11 cellular contexts compared by ENCODE assay signal in the genomic region with DNA sequence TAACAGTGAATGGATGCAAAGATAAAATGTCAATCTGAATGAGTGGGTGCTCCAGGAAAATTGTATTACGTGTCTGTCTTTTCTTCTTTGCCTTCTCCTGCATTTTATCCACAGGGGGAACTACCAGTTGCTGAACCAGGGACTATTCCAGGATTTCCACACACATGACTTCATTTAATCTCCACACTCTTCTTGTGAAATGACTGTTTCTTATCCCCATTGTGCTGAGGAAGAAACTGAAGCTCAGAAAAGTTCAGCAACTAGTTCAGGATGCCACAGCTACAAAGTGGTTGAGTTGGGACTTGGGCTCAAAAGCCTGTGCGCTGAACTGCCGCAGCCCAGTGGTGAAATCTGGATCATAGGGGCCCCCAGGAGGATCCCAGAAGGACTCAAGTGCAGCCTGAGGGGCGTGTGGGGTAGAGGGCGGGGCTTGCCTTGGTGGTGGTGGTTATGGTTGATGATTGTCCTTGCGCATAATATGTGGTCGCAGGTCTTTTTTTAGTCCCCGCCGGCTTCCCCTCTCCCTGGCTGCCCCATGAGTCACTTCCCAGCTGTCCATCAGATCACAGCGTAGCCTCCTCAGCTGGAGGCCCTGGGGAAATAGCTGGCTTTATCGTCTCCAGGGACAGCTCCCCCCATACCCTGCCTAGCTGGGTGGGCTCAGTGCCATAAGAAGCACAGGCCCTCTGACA.
DNase-seq lines count a peak whose midpoint lies in the region; ATAC-seq and TF ChIP-seq lines count a peak whose summit lies in the region.
"Had no signal": no experiment of that assay in that cellular context is flagged by ENCODE, and none has a peak within 500 bp of the region (broad histone marks: within the 10 kb centered on the region; RNA-seq: fewer than 3 reads in every experiment).

No MANE protein-coding gene starts in this region.

- peak; percentile 82 for DNase-seq in A172 (ENCODE audit: low spot score)
- DNase-seq in SW480 (ENCODE audit: low spot score), result peak; percentile 86
- peak; percentile 66 for DNase-seq in fibroblast of the aortic adventitia (ENCODE audit: low read depth)
- DNase-seq in 8988T, result no peak
- DNase-seq in occipital lobe (lab: John Stamatoyannopoulos, UW), result no peak
- DNase-seq: NCI-H1092, SHP77, transverse colon had no signal

- ATAC-seq in GM21619 (IDR thresholded peaks at IDR 0.05; ENCODE audit: unreplicated experiment) (peak; percentile 75), GM18858 (IDR thresholded peaks at IDR 0.05; ENCODE audit: unreplicated experiment) (no peak), HG03045 (IDR thresholded peaks at IDR 0.05; ENCODE audit: unreplicated experiment) (no peak)

- TF ChIP-seq CTCF in fibroblast of the aortic adventitia (IDR thresholded peaks at IDR 0.05; ENCODE audit: insufficient read depth, low read length), result peak; percentile 9

- no peak overlapping the region for H3K4me3 ChIP-seq in fibroblast of the aortic adventitia (ENCODE audit: low read depth, low read length)
- H3K4me3 ChIP-seq: transverse colon had no signal

Comparison
In these comparisons a context has a peak if more than half of its experiments do, and no peak if none do; other contexts are left out.
1. DNase-seq: peak in A172 (single experiment), SW480 (single experiment) and fibroblast of the aortic adventitia (single experiment); none in 8988T (single experiment) and occipital lobe (single experiment).